2 cellular contexts compared by ENCODE assay signal in the genomic region with DNA sequence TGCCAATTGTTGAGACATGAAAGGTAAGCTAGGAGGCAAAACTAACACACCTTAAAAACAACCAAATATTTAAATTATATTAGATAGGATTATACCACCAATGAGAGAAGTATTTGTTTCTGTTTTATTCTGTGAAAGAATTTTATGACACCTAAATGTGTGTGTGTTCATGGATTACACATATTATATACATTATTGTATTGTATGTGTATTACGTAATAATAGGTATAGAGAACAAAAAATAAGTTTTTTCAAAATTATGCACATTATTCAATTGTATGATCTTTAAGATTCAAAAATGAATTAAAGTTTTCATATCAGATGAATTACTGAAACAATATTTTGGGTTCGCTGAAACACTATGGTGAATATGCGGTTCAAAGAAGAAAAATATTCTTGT.
TF ChIP-seq lines count a peak whose summit lies in the region.

No MANE protein-coding gene starts in this region.

TF ChIP-seq in IMR-90, 13 proteins besides CTCF, POLR2A, EP300 and RAD21:
- peak; percentile 78 for TF ChIP-seq CEBPB (IDR thresholded peaks at IDR 0.05; ENCODE audit: low read depth, low read length)
- TF ChIP-seq MAFK (IDR thresholded peaks at IDR 0.05; ENCODE audit: low read depth, low read length), result no peak
- no peak for TF ChIP-seq BHLHE40 (IDR thresholded peaks at IDR 0.05; ENCODE audit: low read depth, low read length)
- no peak for TF ChIP-seq RCOR1 (IDR thresholded peaks at IDR 0.05; ENCODE audit: insufficient replicate concordance, low read length)
- TF ChIP-seq, protein P1, sequence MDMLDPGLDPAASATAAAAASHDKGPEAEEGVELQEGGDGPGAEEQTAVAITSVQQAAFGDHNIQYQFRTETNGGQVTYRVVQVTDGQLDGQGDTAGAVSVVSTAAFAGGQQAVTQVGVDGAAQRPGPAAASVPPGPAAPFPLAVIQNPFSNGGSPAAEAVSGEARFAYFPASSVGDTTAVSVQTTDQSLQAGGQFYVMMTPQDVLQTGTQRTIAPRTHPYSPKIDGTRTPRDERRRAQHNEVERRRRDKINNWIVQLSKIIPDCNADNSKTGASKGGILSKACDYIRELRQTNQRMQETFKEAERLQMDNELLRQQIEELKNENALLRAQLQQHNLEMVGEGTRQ (IDR thresholded peaks at IDR 0.05; ENCODE audit: low read depth, low read length), result no peak

TF ChIP-seq in H1, 55 proteins besides CTCF, POLR2A, EP300 and RAD21:
- no peak for TF ChIP-seq CHD2 (IDR thresholded peaks at IDR 0.05; ENCODE audit: low read length)
- peak; percentile 13; the same call in 1 of the 2 replicates for TF ChIP-seq CEBPB (IDR thresholded peaks at IDR 0.05; ENCODE audit: low read depth, low read length)
